8 cellular contexts compared by ENCODE assay signal in the genomic region with DNA sequence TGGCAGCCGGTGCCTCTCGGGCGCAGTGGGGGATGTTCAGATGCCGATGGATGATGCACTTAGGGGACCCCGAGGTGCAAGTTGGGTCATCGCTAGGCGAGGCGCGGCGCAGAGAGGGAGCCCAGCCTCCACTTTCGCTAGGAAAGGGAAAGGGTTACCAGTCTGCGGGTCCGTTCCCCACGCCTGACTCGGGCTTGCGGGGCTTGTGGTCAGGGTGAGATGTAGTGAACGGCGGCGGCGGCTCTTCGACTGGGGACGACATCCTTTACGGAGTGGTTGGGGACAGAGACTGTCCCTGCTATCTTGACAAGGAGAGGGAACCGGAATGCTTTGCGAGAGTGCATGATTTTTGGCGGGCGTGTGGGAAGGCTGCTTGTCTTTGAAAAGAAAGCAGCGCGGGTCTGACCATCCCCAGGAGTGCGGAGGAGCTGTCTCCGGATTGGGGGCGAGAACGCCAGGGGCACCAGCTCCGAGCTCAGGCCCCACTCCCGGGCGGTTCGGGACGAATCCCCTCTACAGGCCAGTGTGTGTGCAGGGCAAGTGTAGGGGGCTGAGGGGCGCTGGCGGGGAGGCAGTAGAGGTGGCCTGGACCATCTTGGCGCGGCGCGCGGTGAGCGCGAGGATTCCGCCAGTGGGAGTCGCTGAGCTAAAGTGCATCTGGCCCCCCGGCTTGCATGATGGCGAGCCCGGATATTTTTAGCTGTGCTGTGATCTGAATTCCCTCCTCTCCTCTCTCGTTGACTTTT. TPM values are rescaled to one million over a fixed set of nuclear protein-coding genes. Genes with fewer than 3 reads are reported as not detected.
DNase-seq lines count a peak whose midpoint lies in the region; ATAC-seq and TF ChIP-seq lines count a peak whose summit lies in the region.

No MANE protein-coding gene starts in this region.

- H3K4me1 ChIP-seq in HEK293 (ENCODE audit: control insufficient read depth, insufficient read depth, low read length) (peaks cover 15% of the 10 kb centered on the region), iPS-15b (ENCODE audit: control insufficient read depth, insufficient read depth, low read length) (peaks cover 35% of the 10 kb centered on the region), smooth muscle cell (ENCODE audit: low read depth) (peaks cover 14% of the 10 kb centered on the region)

- peak overlapping the region; percentile 56 for H2AFZ ChIP-seq in smooth muscle cell (ENCODE audit: low read depth)

- intact Hi-C loops in activated naive CD4-positive, alpha-beta T cell treated with anti-CD3 and anti-CD28 coated beads for 36 hours (cut with micrococcal nuclease) = no loop called here

- peak overlapping the region; percentile 92 for H3K27ac ChIP-seq in HEK293 (ENCODE audit: extremely low read depth, low read depth, low read length)
- H3K27ac ChIP-seq in smooth muscle cell (ENCODE audit: low read depth) = no peak overlapping the region

- H3K27me3 ChIP-seq in iPS-15b (ENCODE audit: control insufficient read depth, insufficient read depth, low read length) = peaks cover 32% of the 10 kb centered on the region
- peaks cover 66% of the 10 kb centered on the region for H3K27me3 ChIP-seq in smooth muscle cell (ENCODE audit: low read depth)

- H3K36me3 Mint-ChIP-seq in T-helper 17 cell (ENCODE audit: low read depth) = peaks cover 3% of the 10 kb centered on the region
- no peaks in the 10 kb centered on the region for H3K36me3 Mint-ChIP-seq in activated naive CD4-positive, alpha-beta T cell treated with anti-CD3 and anti-CD28 coated beads for 36 hours (ENCODE audit: low read depth)

- CTCF ChIA-PET in HEK293 (lab: Yijun Ruan, JAX) = interaction anchor here (0.6 to 1.6 kb wide), 6 partner anchors 84 to 661 kb away, joined by 3 to 6 read pairs (median 3); no protein-coding TSS in a partner anchor
- CTCF ChIA-PET in activated naive CD4-positive, alpha-beta T cell treated with anti-CD3 and anti-CD28 coated beads for 36 hours (lab: Charles Lee) = no interaction called here

- no peaks in the 10 kb centered on the region for H3F3A ChIP-seq in smooth muscle cell (ENCODE audit: low read depth)

- DNase-seq in T-helper 17 cell (no peak), smooth muscle cell (lab: John Stamatoyannopoulos, UW; ENCODE audit: unreplicated experiment) (no peak), NOMO-1 treated with DMSO at 0.1 percent for 48 hours (lab: John Stamatoyannopoulos, UW; ENCODE audit: unreplicated experiment) (no peak)
- no peak for DNase-seq in activated T-cell treated with anti-CD3 and anti-CD28 coated beads, Interleukin-2, amount 50 U/mL, for 1 hour
- no peak for DNase-seq in activated CD4-positive, alpha-beta T cell treated with anti-CD3 and anti-CD28 coated beads, Interleukin-2, amount 50 U/mL, for 48 hours
- DNase-seq in activated naive CD4-positive, alpha-beta T cell treated with anti-CD3 and anti-CD28 coated beads for 36 hours = no peak

- no peaks in the 10 kb centered on the region for H3K9me3 ChIP-seq in HEK293 (ENCODE audit: control insufficient read depth, insufficient read depth, low read depth, low read length)
- no peaks in the 10 kb centered on the region for H3K9me3 ChIP-seq in T-helper 17 cell (ENCODE audit: control insufficient read depth, low read length, poor library complexity, severe bottlenecking)
- no peaks in the 10 kb centered on the region for H3K9me3 ChIP-seq in iPS-15b (ENCODE audit: control insufficient read depth, insufficient read depth, low read length)
- no peaks in the 10 kb centered on the region for H3K9me3 ChIP-seq in smooth muscle cell (replicated peaks; ENCODE audit: low read depth)

- H3K79me2 ChIP-seq in smooth muscle cell (ENCODE audit: low read depth) = no peaks in the 10 kb centered on the region

- H3K27me3 Mint-ChIP-seq in T-helper 17 cell = peaks cover 47% of the 10 kb centered on the region
- peaks cover 60% of the 10 kb centered on the region for H3K27me3 Mint-ChIP-seq in activated naive CD4-positive, alpha-beta T cell treated with anti-CD3 and anti-CD28 coated beads for 36 hours (ENCODE audit: low read depth)

- H3K36me3 ChIP-seq in HEK293 (ENCODE audit: control insufficient read depth in 2 of 2, insufficient read depth in 1 of 2, low read length in 2 of 2) = no peaks in the 10 kb centered on the region
- no peaks in the 10 kb centered on the region for H3K36me3 ChIP-seq in iPS-15b (ENCODE audit: control insufficient read depth, insufficient read depth, low read length)
- H3K36me3 ChIP-seq in smooth muscle cell (ENCODE audit: low read depth) = no peaks in the 10 kb centered on the region

- H4K20me1 ChIP-seq in smooth muscle cell (ENCODE audit: low read depth) = no peaks in the 10 kb centered on the region

- ATAC-seq in T-helper 17 cell = no peak

- H3K4me2 ChIP-seq in smooth muscle cell = peak overlapping the region; percentile 98

- POLR2A ChIA-PET in HEK293 (lab: Yijun Ruan, JAX) = interaction anchor here (0.6 to 1.3 kb wide), 10 partner anchors 7 to 172 kb away, joined by 3 to 5 read pairs (median 4); no protein-coding TSS in a partner anchor

- peak overlapping the region; percentile 71 for H3K4me3 ChIP-seq in HEK293 (ENCODE audit: low read depth, low read length)
- peak overlapping the region; percentile 81 for H3K4me3 ChIP-seq in iPS-15b (ENCODE audit: low read depth, low read length)
- peak overlapping the region; percentile 70 for H3K4me3 ChIP-seq in smooth muscle cell

- H3K4me1 Mint-ChIP-seq in T-helper 17 cell = peaks cover 5% of the 10 kb centered on the region
- H3K4me1 Mint-ChIP-seq in activated naive CD4-positive, alpha-beta T cell treated with anti-CD3 and anti-CD28 coated beads for 36 hours (ENCODE audit: low read depth) = peaks cover 3% of the 10 kb centered on the region

- peak overlapping the region; percentile 21 for H3K4me3 Mint-ChIP-seq in T-helper 17 cell
- H3K4me3 Mint-ChIP-seq in activated naive CD4-positive, alpha-beta T cell treated with anti-CD3 and anti-CD28 coated beads for 36 hours = no peak overlapping the region

- TF ChIP-seq CTCF in HEK293 (tag by site-specific recombination; IDR thresholded peaks at IDR 0.05) (peak; percentile 91), smooth muscle cell (IDR thresholded peaks at IDR 0.05; ENCODE audit: borderline replicate concordance, insufficient read depth, poor library complexity, severe bottlenecking) (peak; percentile 5)

- WGBS in smooth muscle cell (ENCODE audit: low lambda C conversion rate) = under 1% methylated on average over 53 of the region's 53 CpGs

- peak overlapping the region; percentile 73 for H3K9ac ChIP-seq in iPS-15b (ENCODE audit: low read depth, low read length)
- no peak overlapping the region for H3K9ac ChIP-seq in smooth muscle cell (ENCODE audit: low read depth)

- peaks cover 2% of the 10 kb centered on the region for H3K9me3 Mint-ChIP-seq in activated naive CD4-positive, alpha-beta T cell treated with anti-CD3 and anti-CD28 coated beads for 36 hours

- H3K27ac Mint-ChIP-seq in T-helper 17 cell = no peak overlapping the region
- H3K27ac Mint-ChIP-seq in activated naive CD4-positive, alpha-beta T cell treated with anti-CD3 and anti-CD28 coated beads for 36 hours = no peak overlapping the region

TF ChIP-seq in HEK293, 187 proteins besides CTCF, POLR2A, EP300 and RAD21 (continues in another document):
- peak; percentile 57; the same call in 1 of the 2 replicates for TF ChIP-seq ZBTB20 (tag by site-specific recombination; IDR thresholded peaks at IDR 0.05)
- TF ChIP-seq HOXC10 (CRISPR knock-in tag; IDR thresholded peaks at IDR 0.05) = no peak
- TF ChIP-seq ZNF707 (tag by site-specific recombination; IDR thresholded peaks at IDR 0.05) = no peak
- TF ChIP-seq, protein P1, sequence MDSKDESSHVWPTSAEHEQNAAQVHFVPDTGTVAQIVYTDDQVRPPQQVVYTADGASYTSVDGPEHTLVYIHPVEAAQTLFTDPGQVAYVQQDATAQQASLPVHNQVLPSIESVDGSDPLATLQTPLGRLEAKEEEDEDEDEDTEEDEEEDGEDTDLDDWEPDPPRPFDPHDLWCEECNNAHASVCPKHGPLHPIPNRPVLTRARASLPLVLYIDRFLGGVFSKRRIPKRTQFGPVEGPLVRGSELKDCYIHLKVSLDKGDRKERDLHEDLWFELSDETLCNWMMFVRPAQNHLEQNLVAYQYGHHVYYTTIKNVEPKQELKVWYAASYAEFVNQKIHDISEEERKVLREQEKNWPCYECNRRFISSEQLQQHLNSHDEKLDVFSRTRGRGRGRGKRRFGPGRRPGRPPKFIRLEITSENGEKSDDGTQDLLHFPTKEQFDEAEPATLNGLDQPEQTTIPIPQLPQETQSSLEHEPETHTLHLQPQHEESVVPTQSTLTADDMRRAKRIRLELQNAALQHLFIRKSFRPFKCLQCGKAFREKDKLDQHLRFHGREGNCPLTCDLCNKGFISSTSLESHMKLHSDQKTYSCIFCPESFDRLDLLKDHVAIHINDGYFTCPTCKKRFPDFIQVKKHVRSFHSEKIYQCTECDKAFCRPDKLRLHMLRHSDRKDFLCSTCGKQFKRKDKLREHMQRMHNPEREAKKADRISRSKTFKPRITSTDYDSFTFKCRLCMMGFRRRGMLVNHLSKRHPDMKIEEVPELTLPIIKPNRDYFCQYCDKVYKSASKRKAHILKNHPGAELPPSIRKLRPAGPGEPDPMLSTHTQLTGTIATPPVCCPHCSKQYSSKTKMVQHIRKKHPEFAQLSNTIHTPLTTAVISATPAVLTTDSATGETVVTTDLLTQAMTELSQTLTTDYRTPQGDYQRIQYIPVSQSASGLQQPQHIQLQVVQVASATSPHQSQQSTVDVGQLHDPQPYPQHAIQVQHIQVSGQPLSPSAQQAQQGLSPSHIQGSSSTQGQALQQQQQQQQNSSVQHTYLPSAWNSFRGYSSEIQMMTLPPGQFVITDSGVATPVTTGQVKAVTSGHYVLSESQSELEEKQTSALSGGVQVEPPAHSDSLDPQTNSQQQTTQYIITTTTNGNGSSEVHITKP (tag by site-specific recombination; IDR thresholded peaks at IDR 0.05) = peak; percentile 93
- TF ChIP-seq ZNF747 (tag by site-specific recombination; IDR thresholded peaks at IDR 0.05) = no peak
- TF ChIP-seq ZNF560 (tag by site-specific recombination; IDR thresholded peaks at IDR 0.05; ENCODE audit: borderline replicate concordance) = no peak
- no peak for TF ChIP-seq ZNF202 (tag by site-specific recombination; IDR thresholded peaks at IDR 0.05; ENCODE audit: borderline replicate concordance)
- TF ChIP-seq ZNF561 (tag by site-specific recombination; IDR thresholded peaks at IDR 0.05; ENCODE audit: borderline replicate concordance) = no peak
- TF ChIP-seq MYNN (tag by site-specific recombination; IDR thresholded peaks at IDR 0.05; ENCODE audit: borderline replicate concordance) = no peak
- TF ChIP-seq ZBTB8A (tag by site-specific recombination; IDR thresholded peaks at IDR 0.05) = peak; percentile 48; the same call in 1 of the 2 replicates
- no peak for TF ChIP-seq ZFHX2 (tag by site-specific recombination; conservative IDR thresholded peaks at IDR 0.05)

RNA-seq across cellular contexts. Expression of a gene that starts 1.1 kb away (rescaled TPM):
- not detected for total RNA-seq in T-helper 17 cell
- total RNA-seq in smooth muscle cell = 1.4 and 2.5 TPM in 2 replicates
- 0.03 and 0.47 TPM in 2 replicates for polyA plus RNA-seq in smooth muscle cell
- not detected for total RNA-seq in activated naive CD4-positive, alpha-beta T cell treated with anti-CD3 and anti-CD28 coated beads for 36 hours
